In the genomic region with DNA sequence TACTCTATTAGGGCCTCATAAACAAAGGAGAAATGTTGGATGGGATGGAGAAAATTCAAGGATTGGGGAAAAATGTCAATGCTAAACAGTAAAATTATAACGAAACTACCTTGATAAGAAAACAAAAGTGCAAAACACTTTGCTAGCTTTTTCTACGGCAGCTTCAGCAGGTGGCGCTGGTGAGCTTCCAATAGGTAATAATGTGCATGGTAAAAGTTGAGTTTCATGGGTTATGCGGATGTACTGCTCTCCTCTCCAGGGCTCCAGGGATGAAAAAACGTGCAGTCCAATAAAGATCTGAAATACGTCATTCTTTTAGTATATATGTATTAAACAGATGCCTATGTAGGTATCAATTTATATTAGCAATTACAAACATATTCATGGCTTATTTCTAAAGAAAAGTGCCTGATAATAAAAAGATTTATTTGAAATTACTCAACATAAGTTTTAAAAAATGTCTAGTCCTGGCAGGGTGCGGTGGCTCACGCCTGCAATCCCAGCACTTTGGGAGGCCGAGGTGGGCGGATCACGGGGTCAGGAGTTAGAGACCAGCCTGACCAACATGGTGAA, we compare ENCODE assay signal across 1 cellular context.
TF ChIP-seq lines count a peak whose summit lies in the region.

No MANE protein-coding gene starts in this region.

TF ChIP-seq in HepG2, 621 proteins besides CTCF, POLR2A, EP300 and RAD21 (continued from another document):
- TF ChIP-seq ZFP82 (CRISPR knock-in tag; IDR thresholded peaks at IDR 0.05; ENCODE audit: borderline replicate concordance) (no peak), ZNF720 (CRISPR knock-in tag; IDR thresholded peaks at IDR 0.05) (no peak), ZNF556 (CRISPR knock-in tag; IDR thresholded peaks at IDR 0.05; ENCODE audit: borderline replicate concordance) (no peak), STAG1 (CRISPR knock-in tag; IDR thresholded peaks at IDR 0.05) (peak; percentile 90), ZNF496 (CRISPR knock-in tag; IDR thresholded peaks at IDR 0.05; ENCODE audit: insufficient replicate concordance) (no peak), MBD4 (IDR thresholded peaks at IDR 0.05; ENCODE audit: borderline replicate concordance, low read length) (no peak), ZNF235 (CRISPR knock-in tag; IDR thresholded peaks at IDR 0.05; ENCODE audit: borderline replicate concordance) (no peak)
TF ChIP-seq in HepG2: peak in this region for 4.
